18 cellular contexts compared by ENCODE assay signal in the genomic region with DNA sequence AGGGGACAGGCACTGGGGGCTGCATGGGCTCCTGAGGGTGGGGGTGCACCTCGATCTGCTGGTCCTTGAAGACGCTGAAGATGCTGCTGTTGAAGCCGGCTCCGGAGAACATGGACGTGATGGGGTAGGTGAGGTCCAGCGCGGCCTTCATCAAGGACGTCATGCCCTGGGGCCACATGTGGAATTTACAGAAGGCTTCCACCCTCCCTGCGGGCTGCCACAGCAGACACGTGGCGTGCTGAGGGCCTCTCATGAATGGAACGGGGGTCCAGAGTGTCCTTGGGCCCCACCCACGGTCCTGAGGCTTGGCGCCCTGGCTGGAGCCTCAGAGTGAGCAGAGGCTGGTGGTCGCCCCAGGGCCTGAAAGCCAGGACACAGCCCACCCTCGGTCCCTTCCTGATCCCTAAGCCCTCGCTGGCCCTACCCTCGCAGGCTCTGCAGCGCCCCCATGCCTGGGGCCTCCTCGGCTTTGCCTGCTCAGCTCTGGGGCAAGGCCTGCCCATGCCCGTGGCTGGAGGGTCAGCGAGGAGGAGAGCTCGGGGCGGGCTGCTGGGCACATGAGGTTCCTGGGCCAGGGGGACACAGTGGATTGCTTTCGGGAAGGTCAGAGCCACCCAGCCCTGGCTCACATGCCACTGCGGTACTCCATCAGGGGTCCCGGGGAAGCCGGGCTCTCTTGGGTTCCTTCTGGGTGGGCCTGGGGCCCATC. TPM values are rescaled to one million over a fixed set of nuclear protein-coding genes. Genes with fewer than 3 reads are reported as not detected.
"Had no signal": no experiment of that assay in that cellular context is flagged by ENCODE, and none has a peak within 500 bp of the region (broad histone marks: within the 10 kb centered on the region; RNA-seq: fewer than 3 reads in every experiment).

No MANE protein-coding gene starts in this region.

- DNase-seq: activated CD4-positive, alpha-beta T cell treated with anti-CD3 and anti-CD28 coated beads, Interleukin-2, amount 50 U/mL, for 1 hour; brain microvascular endothelial cell; stimulated activated CD4-positive, alpha-beta T cell treated with anti-CD3 and anti-CD28 coated beads, Interleukin-2, amount 100 ng/mL, for 48 hours; T-helper 1 cell; T1000; thyroid gland had no signal

- H3K9me3 ChIP-seq: gastrocnemius medialis, heart right ventricle, thyroid gland had no signal

- H3K36me3 ChIP-seq: brain microvascular endothelial cell, thyroid gland had no signal

- FAIRE-seq: keratinocyte had no signal

- H3K27ac ChIP-seq: brain microvascular endothelial cell, epithelial cell of prostate, gastrocnemius medialis, heart right ventricle, SK-N-MC, thyroid gland had no signal

- H3K27me3 ChIP-seq: brain microvascular endothelial cell, gastrocnemius medialis, thyroid gland had no signal

- H3K4me3 ChIP-seq: gastrocnemius medialis, heart right ventricle, lung, SK-N-MC, thyroid gland had no signal

- ATAC-seq: activated CD4-positive, CD25-positive, alpha-beta regulatory T cell treated with anti-CD3 and anti-CD28 coated beads, Interleukin-2, amount 50 U/mL, for 24 hours; activated T-helper 17 cell treated with anti-CD3 and anti-CD28 coated beads, Interleukin-2, amount 50 U/mL, for 72 hours; gastrocnemius medialis; heart right ventricle; stimulated activated memory B cell treated with anti-CD40 and anti-IgM and Interleukin-4, amounts not matched to agents 10 μg/mL and 1 μg/mL and 100 μg/mL, for 72 hours had no signal

RNA-seq across cellular contexts. Expression of a gene that starts 23.3 kb away (rescaled TPM):
- total RNA-seq: activated CD8-positive, alpha-beta memory T cell treated with anti-CD3 and anti-CD28 coated beads for 36 hours; activated T-helper 17 cell treated with anti-CD3 and anti-CD28 coated beads, Interleukin-2, amount 50 U/mL, for 72 hours; heart right ventricle had no signal
- polyA plus RNA-seq: fibroblast of lung, keratinocyte, neural cell had no signal
